ENCODE assay signal across 8 cellular contexts in the genomic region with DNA sequence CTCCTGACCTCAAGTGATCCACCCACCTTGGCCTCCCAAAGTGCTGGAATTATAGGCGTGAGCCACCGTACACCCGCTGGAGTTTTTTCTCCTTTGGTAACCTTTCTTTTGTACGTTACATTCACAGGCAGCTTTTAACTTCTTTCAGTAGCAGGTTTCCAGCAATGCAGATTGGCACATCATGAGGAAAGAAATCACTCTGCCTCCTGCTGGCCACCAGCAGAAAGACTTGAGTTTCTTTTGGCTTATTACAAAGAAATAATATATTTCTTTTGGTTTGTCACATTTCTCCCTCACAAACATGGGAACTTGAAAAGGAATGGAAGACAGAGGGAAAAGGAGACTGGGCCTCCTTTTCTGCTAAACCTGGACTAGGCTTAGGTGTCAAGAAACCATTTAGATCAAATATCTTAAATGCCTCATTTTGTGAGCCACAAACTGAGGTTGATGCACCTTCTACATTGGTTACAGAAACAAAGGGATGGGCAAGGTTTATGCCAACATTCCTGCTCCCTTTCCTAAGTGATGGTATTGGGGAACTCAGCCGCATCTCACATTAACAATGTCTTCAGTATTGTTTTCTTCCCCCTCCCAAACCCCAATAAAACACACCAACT. TPM values are rescaled to one million over a fixed set of nuclear protein-coding genes. Genes with fewer than 3 reads are reported as not detected.
DNase-seq lines count a peak whose midpoint lies in the region; ATAC-seq and TF ChIP-seq lines count a peak whose summit lies in the region.

No MANE protein-coding gene starts in this region.

- POLR2A ChIA-PET in AG04449 (lab: Yijun Ruan, JAX), result interaction anchor here (0.6 to 1.7 kb wide), 2 partner anchors 42 to 47 kb away, joined by 4 to 6 read pairs; a partner anchor contains a TSS

- H3K27ac ChIP-seq in right cardiac atrium (ENCODE audit: low read length), result peak overlapping the region; percentile 58
- H3K27ac ChIP-seq in spleen, result peak overlapping the region; percentile 42 to 97 (median 68)

- CTCF ChIA-PET in AG04449 (lab: Yijun Ruan, JAX), result interaction anchor here (0.7 to 19.2 kb wide), 15 partner anchors 8 to 374 kb away, joined by 3 to 315 read pairs (median 4); a partner anchor contains a TSS

- no peaks in the 10 kb centered on the region for H3K9me3 ChIP-seq in adipocyte (ENCODE audit: control insufficient read depth, low read length)
- H3K9me3 ChIP-seq in right cardiac atrium (ENCODE audit: control insufficient read depth, low read length), result no peaks in the 10 kb centered on the region
- no peaks in the 10 kb centered on the region for H3K9me3 ChIP-seq in spleen

- H3K27me3 ChIP-seq in adipocyte (replicated peaks; ENCODE audit: control insufficient read depth, insufficient read depth, low read length) (no peaks in the 10 kb centered on the region), right cardiac atrium (ENCODE audit: control insufficient read depth, insufficient read depth) (no peaks in the 10 kb centered on the region), spleen (replicated peaks in 1 of 7) (no peaks in the 10 kb centered on the region)

- TF ChIP-seq CTCF in AG04449 (IDR thresholded peaks at IDR 0.05; ENCODE audit: insufficient read depth, low read length, missing control alignments) (peak; percentile 63), GM12875 (IDR thresholded peaks at IDR 0.05; ENCODE audit: borderline replicate concordance, insufficient read depth, low read depth, low read length) (peak; percentile 48; the same call in 1 of the 2 replicates), spleen (IDR thresholded peaks at IDR 0.05 in 8 of 11, conservative IDR thresholded peaks at IDR 0.05 in 3 of 11) (peak; percentile 46 to 88 (median 80))

- TF ChIP-seq POLR2A in spleen (IDR thresholded peaks at IDR 0.05), result no peak

- WGBS in right cardiac atrium, result 57% methylated on average over 5 of the region's 5 CpGs
- 42 to 56% (median 53%) methylated on average over 5 of the region's 5 CpGs for WGBS in spleen, 5 donors

- H3K4me1 ChIP-seq in adipocyte (ENCODE audit: control insufficient read depth, insufficient read depth, low read length) (peaks cover 44% of the 10 kb centered on the region), right cardiac atrium (ENCODE audit: control insufficient read depth, insufficient read depth, low read length) (peaks cover 5% of the 10 kb centered on the region), spleen (peaks cover 20 to 86% (median 43%) of the 10 kb centered on the region in 6 donors)

- H3K36me3 ChIP-seq in adipocyte (ENCODE audit: control insufficient read depth, insufficient read depth, low read length, severe bottlenecking) (peaks cover 41% of the 10 kb centered on the region), spleen (peaks cover 6 to 97% (median 56%) of the 10 kb centered on the region in 6 donors)

- peak overlapping the region; percentile 24 for H3K9ac ChIP-seq in adipocyte (ENCODE audit: low read length)

- DNase-seq in AG04449 (ENCODE audit: low read depth, low spot score) (no peak), SHP77 (lab: John Stamatoyannopoulos, UW) (peak; percentile 37 to 55), adipocyte (ENCODE audit: low read depth) (peak; percentile 85), right cardiac atrium (peak in 2 of 3 donors; percentile 37 to 73), spleen (no peak), ureter (ENCODE audit: low spot score) (no peak), posterior vena cava (ENCODE audit: low spot score) (no peak)

- no peak for ATAC-seq in right cardiac atrium

- H3K4me3 ChIP-seq in AG04449 (ENCODE audit: low read depth, low read length) (no peak overlapping the region), GM12875 (ENCODE audit: low read depth, low read length) (no peak overlapping the region), adipocyte (ENCODE audit: low read length) (no peak overlapping the region), right cardiac atrium (ENCODE audit: low read length) (no peak overlapping the region), spleen (peak overlapping the region in 1 of 8 donors; percentile 27)

- intact Hi-C loops in right cardiac atrium (cut with DNase I) (loop anchor here in 3 of 4 donors (2.0 to 10.0 kb wide), 3 partner anchors 44 to 61 kb away; a partner anchor contains a TSS), spleen (cut with DNase I; ENCODE audit: low total_unique reads) (loop anchor here (2.0 to 5.0 kb wide), 2 partner anchors 39 to 61 kb away; no protein-coding TSS in a partner anchor), posterior vena cava (cut with DNase I) (loop anchor here (5.0 kb wide), 2 partner anchors 34 to 59 kb away; no protein-coding TSS in a partner anchor)

RNA-seq across cellular contexts. Expression of a gene that starts 7.8 kb away (rescaled TPM):
- total RNA-seq in right cardiac atrium (100 to 1,000 TPM; 111 to 122 (median 118) TPM), spleen (100 to 1,000 TPM in 6 of 7 donors, 10 to 100 TPM in 1; 97.0 to 153 (median 135) TPM), ureter (257 TPM), posterior vena cava (100 to 1,000 TPM; 149 to 156 TPM)
- polyA plus RNA-seq in right cardiac atrium (81.6 TPM), spleen (100 to 1,000 TPM in 2 of 3 donors, 10 to 100 TPM in 1; 96.3 to 127 (median 107) TPM)

RNA-seq across cellular contexts. Expression of a gene that starts 42.2 kb away (rescaled TPM):
- total RNA-seq in right cardiac atrium (100 to 1,000 TPM in 1 of 4 donors, 10 to 100 TPM in 3; 65.5 to 130 (median 80.2) TPM), spleen (100 to 1,000 TPM; 261 to 435 (median 336) TPM), ureter (159 TPM), posterior vena cava (100 to 1,000 TPM; 210 to 267 TPM)
- polyA plus RNA-seq in right cardiac atrium (78.7 TPM), spleen (100 to 1,000 TPM in 1 of 3 donors, 10 to 100 TPM in 2; 75.8 to 118 (median 85.9) TPM)

Comparison
In these comparisons a context has a peak if more than half of its experiments do, and no peak if none do; other contexts are left out.
1. DNase-seq: peak in SHP77 (2 of 2), adipocyte (single experiment) and right cardiac atrium (2 of 3); none in AG04449 (single experiment), spleen (single experiment), ureter (single experiment) and posterior vena cava (single experiment).
2. Peak in every context shown above with its lines, with median percentiles within 50 percentile points of each other: CTCF ChIP-seq.